13 cellular contexts compared by ENCODE assay signal in the genomic region with DNA sequence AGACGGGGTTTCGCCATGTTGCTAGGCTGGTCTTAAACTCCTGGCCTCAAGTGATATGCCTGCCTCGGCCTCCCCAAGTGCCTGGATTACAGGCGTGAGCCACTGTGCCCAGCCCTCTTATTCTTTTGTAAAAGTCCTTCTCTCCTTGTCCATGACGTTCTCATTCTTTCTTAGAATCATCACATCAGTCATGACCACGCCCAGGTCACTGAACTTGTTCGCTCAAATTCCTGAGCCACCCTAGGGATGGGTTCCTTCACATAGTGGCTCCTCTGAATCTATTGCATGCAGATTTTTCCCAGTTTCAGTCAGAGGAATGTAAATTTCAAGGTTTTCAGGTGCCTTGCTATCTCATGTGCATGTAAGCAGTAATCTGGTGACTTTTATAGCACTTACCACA. TPM values are rescaled to one million over a fixed set of nuclear protein-coding genes. Genes with fewer than 3 reads are reported as not detected.
DNase-seq lines count a peak whose midpoint lies in the region; ATAC-seq, FAIRE-seq and TF ChIP-seq lines count a peak whose summit lies in the region.
"Had no signal": no experiment of that assay in that cellular context is flagged by ENCODE, and none has a peak within 500 bp of the region (broad histone marks: within the 10 kb centered on the region; RNA-seq: fewer than 3 reads in every experiment).

No MANE protein-coding gene starts in this region.

- ATAC-seq in RWPE2 (ENCODE audit: low read depth) (peak; percentile 65), foreskin keratinocyte (peak; percentile 55)

- H3K9me3 ChIP-seq in RWPE2 (ENCODE audit: severe bottlenecking): no peaks in the 10 kb centered on the region
- no peaks in the 10 kb centered on the region for H3K9me3 ChIP-seq in small intestine (ENCODE audit: control insufficient read depth, low read depth)
- H3K9me3 ChIP-seq: left ventricle myocardium inferior, psoas muscle, tibial nerve had no signal

- DNase-seq in ELR (ENCODE audit: low read depth): peak; percentile 53
- DNase-seq in RWPE2 (ENCODE audit: low spot score): peak; percentile 69
- peak; percentile 42 to 78 for DNase-seq in foreskin keratinocyte
- DNase-seq in small intestine: peak; percentile 86
- no peak for DNase-seq in stimulated activated CD4-positive, alpha-beta T cell treated with anti-CD3 and anti-CD28 coated beads, Interleukin-2, amount 100 ng/mL, for 24 hours
- DNase-seq in retina: no peak
- DNase-seq in NCI-H345 (lab: John Stamatoyannopoulos, UW): no peak
- DNase-seq: DMS79 treated with DMSO at 0.1 percent for 48 hours, left ventricle myocardium inferior, NCI-H2029, psoas muscle, T-helper 9 cell had no signal

- H3K27me3 ChIP-seq in RWPE2 (ENCODE audit: insufficient read depth, poor library complexity, severe bottlenecking) (no peaks in the 10 kb centered on the region), foreskin keratinocyte (no peaks in the 10 kb centered on the region), small intestine (ENCODE audit: control insufficient read depth in 2 of 2, insufficient read depth in 2 of 2, low read length in 2 of 2) (no peaks in the 10 kb centered on the region)
- H3K27me3 ChIP-seq: tibial nerve had no signal

- no peak for FAIRE-seq in small intestine (lab: Jason Lieb, UNC)

- peaks cover 32% of the 10 kb centered on the region for H3K4me1 ChIP-seq in RWPE2 (ENCODE audit: insufficient read depth, poor library complexity, severe bottlenecking)
- H3K4me1 ChIP-seq in foreskin keratinocyte: peaks cover 25% of the 10 kb centered on the region
- peaks cover 7 to 15% of the 10 kb centered on the region in 2 donors for H3K4me1 ChIP-seq in small intestine (ENCODE audit: control insufficient read depth in 2 of 2, insufficient read depth in 1 of 2, low read depth in 1 of 2, low read length in 1 of 2)

- no peak overlapping the region for H3K4me3 ChIP-seq in RWPE2 (ENCODE audit: severe bottlenecking)
- no peak overlapping the region for H3K4me3 ChIP-seq in small intestine (ENCODE audit: low read depth in 1 of 2, low read length in 2 of 2)
- H3K4me3 ChIP-seq: left ventricle myocardium inferior, psoas muscle, tibial nerve had no signal

- WGBS in small intestine, 3 donors: 59 to 76% (median 72%) methylated on average over 7 of the region's 7 CpGs

- H3K36me3 ChIP-seq in RWPE2 (ENCODE audit: low read depth) (peaks cover 8% of the 10 kb centered on the region), small intestine (ENCODE audit: control insufficient read depth in 2 of 2, insufficient read depth in 2 of 2, low read length in 2 of 2) (no peaks in the 10 kb centered on the region)
- H3K36me3 ChIP-seq: left ventricle myocardium inferior, tibial nerve had no signal

- H3K27ac ChIP-seq in RWPE2 (ENCODE audit: poor library complexity, severe bottlenecking): peak overlapping the region; percentile 76
- peak overlapping the region; percentile 34 for H3K27ac ChIP-seq in foreskin keratinocyte
- peak overlapping the region; percentile 30 to 60 for H3K27ac ChIP-seq in small intestine (ENCODE audit: low read depth in 1 of 2, low read length in 1 of 2)
- H3K27ac ChIP-seq: left ventricle myocardium inferior, psoas muscle, tibial nerve had no signal

- TF ChIP-seq CTCF in RWPE2 (IDR thresholded peaks at IDR 0.05; ENCODE audit: poor library complexity, severe bottlenecking) (no peak), foreskin keratinocyte (conservative IDR thresholded peaks at IDR 0.05) (no peak)

RNA-seq across cellular contexts. Expression of gene JADE1, which starts 15.7 kb away (rescaled TPM):
- total RNA-seq in foreskin keratinocyte: 6.7 and 7.9 TPM in 2 replicates
- 2.3 and 2.9 TPM in 2 replicates for polyA plus RNA-seq in foreskin keratinocyte
- polyA plus RNA-seq in small intestine: 10 to 100 TPM in 2 of 3 donors, 1 to 10 TPM in 1; 6.2 to 14.2 (median 11.2) TPM

Comparison
In these comparisons a context has a peak if more than half of its experiments do, and no peak if none do; other contexts are left out.
1. DNase-seq: peak in ELR (single experiment), RWPE2 (single experiment), foreskin keratinocyte (2 of 2) and small intestine (single experiment); none in stimulated activated CD4-positive, alpha-beta T cell treated with anti-CD3 and anti-CD28 coated beads, Interleukin-2, amount 100 ng/mL, for 24 hours (0 of 2), retina (single experiment) and NCI-H345 (single experiment).
2. Peak in every context shown above with its lines, with median percentiles within 50 percentile points of each other: H3K27ac ChIP-seq.